10 cellular contexts compared by ENCODE assay signal in genomic region chr5:32274548-32275420, GRCh38. TPM values are rescaled to one million over a fixed set of nuclear protein-coding genes. Genes with fewer than 3 reads are reported as not detected.
DNase-seq lines count a peak whose midpoint lies in the region; ATAC-seq, FAIRE-seq and TF ChIP-seq lines count a peak whose summit lies in the region.
"Had no signal": no experiment of that assay in that cellular context is flagged by ENCODE, and none has a peak within 500 bp of the region (broad histone marks: within the 10 kb centered on the region; RNA-seq: fewer than 3 reads in every experiment).

No MANE protein-coding gene starts in this region.

- H3K9ac ChIP-seq in BLaER1 (peak overlapping the region; percentile 44; the same call in 1 of the 2 replicates), endothelial cell of umbilical vein (replicated peaks; ENCODE audit: extremely low read depth, insufficient read depth, low read length) (peak overlapping the region; percentile 88)

- no peak overlapping the region for H2AFZ ChIP-seq in endothelial cell of umbilical vein (ENCODE audit: low read depth, low read length)

- H3K27ac ChIP-seq in BLaER1 (peak overlapping the region; percentile 64), endothelial cell of umbilical vein (ENCODE audit: insufficient read depth, low read depth, low read length) (peak overlapping the region; percentile 100)
- H3K27ac ChIP-seq in naive thymus-derived CD4-positive, alpha-beta T cell (ENCODE audit: low read depth, low read length) = no peak overlapping the region

- POLR2A ChIA-PET in endothelial cell of umbilical vein (lab: Charles Lee) = interaction anchor here (0.5 to 1.0 kb wide), 5 partner anchors 29 to 315 kb away, joined by 3 to 10 read pairs (median 4); no protein-coding TSS in a partner anchor
- POLR2A ChIA-PET in naive thymus-derived CD4-positive, alpha-beta T cell (lab: Charles Lee) = interaction anchor here (0.6 kb wide), 1 partner anchor 103 kb away, joined by 4 read pairs; no protein-coding TSS in a partner anchor

- H3K9me3 ChIP-seq in BLaER1 (no peaks in the 10 kb centered on the region), endothelial cell of umbilical vein (replicated peaks; ENCODE audit: control insufficient read depth, insufficient read depth, low read length) (no peaks in the 10 kb centered on the region)
- no peaks in the 10 kb centered on the region for H3K9me3 ChIP-seq in naive thymus-derived CD4-positive, alpha-beta T cell (ENCODE audit: control insufficient read depth in 2 of 3, low read length in 3 of 3)

- H3K79me2 ChIP-seq in endothelial cell of umbilical vein (ENCODE audit: control insufficient read depth, insufficient read depth, low read length) = peaks cover 15% of the 10 kb centered on the region

- TSS peak; percentile 87 for BruUV-seq in endothelial cell of umbilical vein (replicated peaks; lab: Mats Ljungman, UMichigan)

- CTCF ChIA-PET in endothelial cell of umbilical vein (lab: Charles Lee) = interaction anchor here (0.6 to 3.1 kb wide), 10 partner anchors 9 to 1068 kb away, joined by 3 to 21 read pairs (median 4); no protein-coding TSS in a partner anchor
- CTCF ChIA-PET in naive thymus-derived CD4-positive, alpha-beta T cell (lab: Charles Lee) = no interaction called here

- peaks cover 12 to 43% (median 26%) of the 10 kb centered on the region in 5 donors for H3K36me3 Mint-ChIP-seq in naive thymus-derived CD4-positive, alpha-beta T cell

- H3K9me1 ChIP-seq in endothelial cell of umbilical vein (replicated peaks; ENCODE audit: control insufficient read depth, extremely low read depth, insufficient read depth, low read length) = no peaks in the 10 kb centered on the region

- peak; percentile 17 for TF ChIP-seq POLR2A in endothelial cell of umbilical vein (IDR thresholded peaks at IDR 0.05; ENCODE audit: low read depth, low read length)

- H3K27me3 ChIP-seq in BLaER1 = no peaks in the 10 kb centered on the region
- no peaks in the 10 kb centered on the region for H3K27me3 ChIP-seq in endothelial cell of umbilical vein (ENCODE audit: control insufficient read depth in 2 of 2, insufficient read depth in 2 of 2, low read length in 2 of 2)
- no peaks in the 10 kb centered on the region for H3K27me3 ChIP-seq in naive thymus-derived CD4-positive, alpha-beta T cell (ENCODE audit: control insufficient read depth in 2 of 2, insufficient read depth in 2 of 2, low read length in 2 of 2)

- H4K20me1 ChIP-seq in BLaER1 = no peaks in the 10 kb centered on the region
- no peaks in the 10 kb centered on the region for H4K20me1 ChIP-seq in endothelial cell of umbilical vein (replicated peaks; ENCODE audit: control insufficient read depth, extremely low read depth, insufficient read depth, low read length)

- H3K4me3 ChIP-seq in BLaER1 = no peak overlapping the region
- H3K4me3 ChIP-seq in endothelial cell of umbilical vein (replicated peaks in 1 of 3; ENCODE audit: insufficient read depth in 1 of 3, low read depth in 1 of 3, low read length in 3 of 3) = peak overlapping the region in 1 of 3 experiments; percentile 13
- no peak overlapping the region for H3K4me3 ChIP-seq in naive thymus-derived CD4-positive, alpha-beta T cell (ENCODE audit: low read length)

- H3K4me1 ChIP-seq in BLaER1 (peaks cover 70% of the 10 kb centered on the region), endothelial cell of umbilical vein (ENCODE audit: control insufficient read depth, extremely low read depth, insufficient read depth, low read length) (peaks cover 41% of the 10 kb centered on the region)
- peaks cover 7 to 10% of the 10 kb centered on the region in 2 donors for H3K4me1 ChIP-seq in naive thymus-derived CD4-positive, alpha-beta T cell (ENCODE audit: control insufficient read depth in 2 of 2, insufficient read depth in 2 of 2, low read length in 2 of 2)

- intact Hi-C loops in endothelial cell of umbilical vein (cut with micrococcal nuclease) = loop anchor here (1.0 to 2.0 kb wide), 5 partner anchors 39 to 175 kb away; partner anchors contain the start of gene GOLPH3
- intact Hi-C loops in naive thymus-derived CD4-positive, alpha-beta T cell (cut with micrococcal nuclease) = loop anchor here in 1 of 2 donors (5.0 kb wide), 1 partner anchor 53 kb away; no protein-coding TSS in a partner anchor

- no peak for ATAC-seq in naive thymus-derived CD4-positive, alpha-beta T cell
- no peak for ATAC-seq in HG02642 (IDR thresholded peaks at IDR 0.05; ENCODE audit: poor library complexity, unreplicated experiment)

- peaks cover 51% of the 10 kb centered on the region for H3K36me3 ChIP-seq in BLaER1
- H3K36me3 ChIP-seq in endothelial cell of umbilical vein (ENCODE audit: control insufficient read depth in 2 of 2, extremely low read depth in 1 of 2, insufficient read depth in 2 of 2, low read length in 2 of 2) = peaks cover 4 to 7% of the 10 kb centered on the region in 2 experiments
- peaks cover 9 to 48% (median 21%) of the 10 kb centered on the region in 3 experiments for H3K36me3 ChIP-seq in naive thymus-derived CD4-positive, alpha-beta T cell (ENCODE audit: control insufficient read depth in 2 of 3, insufficient read depth in 3 of 3, low read length in 3 of 3)

- no peaks in the 10 kb centered on the region for H3K27me3 Mint-ChIP-seq in naive thymus-derived CD4-positive, alpha-beta T cell

- peak; percentile 98 for FAIRE-seq in endothelial cell of umbilical vein (lab: Jason Lieb, UNC)

- H3K4me3 Mint-ChIP-seq in naive thymus-derived CD4-positive, alpha-beta T cell = no peak overlapping the region

- H3K4me1 Mint-ChIP-seq in naive thymus-derived CD4-positive, alpha-beta T cell = peaks cover 11 to 40% (median 34%) of the 10 kb centered on the region in 7 donors

- no peaks in the 10 kb centered on the region for H3K9me3 Mint-ChIP-seq in naive thymus-derived CD4-positive, alpha-beta T cell

- TF ChIP-seq CTCF in endothelial cell of umbilical vein (IDR thresholded peaks at IDR 0.05; ENCODE audit: extremely low read depth in 1 of 2, insufficient read depth in 1 of 2, low read depth in 1 of 2, low read length in 2 of 2) = no peak

- H3K27ac Mint-ChIP-seq in naive thymus-derived CD4-positive, alpha-beta T cell = peak overlapping the region in 5 of 9 donors; percentile 4 to 55 (median 43)

- dilution Hi-C loops in endothelial cell of umbilical vein (cut with MboI; ENCODE audit: extremely low pct_ligation_motif_present, low sequenced_read_pairs) = no loop called here

- H3K4me2 ChIP-seq in BLaER1 (peak overlapping the region; percentile 57), endothelial cell of umbilical vein (ENCODE audit: insufficient read depth, low read length) (peak overlapping the region; percentile 81)

- DNase-seq in NCI-H524 treated with DMSO at 0.1 percent for 48 hours (lab: John Stamatoyannopoulos, UW) = peak; percentile 80
- DNase-seq in endothelial cell of umbilical vein (ENCODE audit: low read depth, low spot score) = peak; percentile 98
- DNase-seq in naive thymus-derived CD4-positive, alpha-beta T cell = no peak
- DNase-seq in anterior cingulate cortex (lab: John Stamatoyannopoulos, UW) = no peak
- DNase-seq in NCI-H2171 (lab: John Stamatoyannopoulos, UW) = no peak
- DNase-seq in COLO829 (ENCODE audit: low spot score) = no peak
- DNase-seq: AML-193, NCI-H2227 treated with DMSO at 0.1 percent for 48 hours had no signal

TF ChIP-seq in endothelial cell of umbilical vein, 7 proteins besides CTCF, POLR2A, EP300 and RAD21:
- TF ChIP-seq GATA2 (IDR thresholded peaks at IDR 0.05; ENCODE audit: insufficient read depth, insufficient read length, low read depth, low read length) (peak; percentile 67), EZH2 (IDR thresholded peaks at IDR 0.05; ENCODE audit: borderline replicate concordance, low read depth, low read length, severe bottlenecking) (no peak), MYC (IDR thresholded peaks at IDR 0.05; ENCODE audit: low read depth, low read length) (no peak), MAX (IDR thresholded peaks at IDR 0.05; ENCODE audit: insufficient read depth, insufficient read length) (peak; percentile 86), JUN (IDR thresholded peaks at IDR 0.05; ENCODE audit: borderline replicate concordance, insufficient read depth, insufficient read length, low read depth) (peak; percentile 94), POLR2AphosphoS5 (IDR thresholded peaks at IDR 0.05; ENCODE audit: insufficient read depth, low read depth, low read length) (peak; percentile 55), FOS (IDR thresholded peaks at IDR 0.05; ENCODE audit: borderline replicate concordance, insufficient read depth, low read length) (peak; percentile 62)

RNA-seq across cellular contexts. Expression of gene MTMR12, which starts 38.0 kb away (rescaled TPM):
- total RNA-seq in endothelial cell of umbilical vein = 35.4 and 38.6 TPM in 2 replicates
- polyA plus RNA-seq in endothelial cell of umbilical vein = 16.2 and 18.2 TPM in 2 replicates
- polyA plus RNA-seq in endothelial cell of umbilical vein (2011; cell fraction: cytosol; rRNA removed) = 16.6 and 17.3 TPM in 2 replicates
- polyA plus RNA-seq in endothelial cell of umbilical vein (2011; cell fraction: nucleus; rRNA removed) = 22.5 and 22.6 TPM in 2 replicates
- polyA plus RNA-seq in endothelial cell of umbilical vein (2012) = 15.4 and 19.6 TPM in 2 replicates
- polyA minus RNA-seq in endothelial cell of umbilical vein = 32.8 and 36.9 TPM in 2 replicates
- polyA minus RNA-seq in endothelial cell of umbilical vein (2011; cell fraction: cytosol; rRNA and poly(A)+ RNA removed) = 22.9 TPM
- polyA minus RNA-seq in endothelial cell of umbilical vein (2011; cell fraction: nucleus; rRNA and poly(A)+ RNA removed) = 35.2 and 39.8 TPM in 2 replicates
- total RNA-seq in naive thymus-derived CD4-positive, alpha-beta T cell = 10 to 100 TPM; 19.0 to 28.2 (median 24.0) TPM
- polyA plus RNA-seq in naive thymus-derived CD4-positive, alpha-beta T cell = 10 to 100 TPM; 12.4 to 17.2 TPM

Comparison
In these comparisons a context has a peak if more than half of its experiments do, and no peak if none do; other contexts are left out.
1. DNase-seq: peak in NCI-H524 treated with DMSO at 0.1 percent for 48 hours (single experiment) and endothelial cell of umbilical vein (single experiment); none in naive thymus-derived CD4-positive, alpha-beta T cell (0 of 9), anterior cingulate cortex (0 of 58), NCI-H2171 (single experiment) and COLO829 (single experiment).